ENCODE assay signal across 1 cellular context in genomic region chr11:101439488-101439887, GRCh38.
TF ChIP-seq lines count a peak whose summit lies in the region.

No MANE protein-coding gene starts in this region.

TF ChIP-seq in HCT116, 20 proteins besides CTCF, POLR2A, EP300 and RAD21:
- no peak for TF ChIP-seq SIN3A (IDR thresholded peaks at IDR 0.05; ENCODE audit: low read depth)
- no peak for TF ChIP-seq CBX3 (IDR thresholded peaks at IDR 0.05; ENCODE audit: low read depth)
- no peak for TF ChIP-seq EGR1 (IDR thresholded peaks at IDR 0.05; ENCODE audit: low read depth)
- no peak for TF ChIP-seq EZH2phosphoT487 (IDR thresholded peaks at IDR 0.05; ENCODE audit: borderline replicate concordance)
